Comparison of ENCODE assay signal across 20 cellular contexts in the genomic region with DNA sequence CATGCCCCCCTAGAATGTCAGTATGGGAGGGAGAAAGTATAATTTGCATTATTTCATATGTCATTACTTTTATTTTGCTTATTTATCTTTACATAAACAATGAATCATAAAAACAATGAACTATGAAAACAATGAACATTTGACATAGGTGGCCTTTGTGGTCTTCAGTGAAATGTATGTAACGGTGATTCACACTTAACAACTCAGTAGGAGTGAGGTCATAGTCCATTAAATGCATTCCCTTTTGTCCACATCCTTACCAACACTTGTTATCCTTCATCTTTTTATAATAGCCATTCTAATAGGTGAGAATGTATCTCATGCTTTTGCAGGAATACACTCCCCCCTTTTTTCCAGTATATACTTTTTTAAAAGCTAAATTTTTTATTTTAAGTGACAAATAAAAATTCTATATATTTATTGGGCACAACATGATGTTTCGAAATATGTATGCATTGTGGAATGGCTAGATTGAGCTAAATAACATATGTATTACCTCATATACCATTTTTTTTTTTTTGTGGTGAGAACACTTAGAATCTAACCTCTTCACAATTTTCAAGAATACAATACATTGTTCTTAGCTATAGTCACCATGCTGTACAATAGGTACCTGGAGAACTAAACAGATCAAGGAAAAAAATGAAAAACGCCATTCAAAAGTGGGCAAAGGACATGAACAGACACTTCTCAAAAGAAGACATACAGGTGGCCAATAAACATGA.
DNase-seq lines count a peak whose midpoint lies in the region; ATAC-seq, FAIRE-seq and TF ChIP-seq lines count a peak whose summit lies in the region.
"Had no signal": no experiment of that assay in that cellular context is flagged by ENCODE, and none has a peak within 500 bp of the region (broad histone marks: within the 10 kb centered on the region; RNA-seq: fewer than 3 reads in every experiment).

No MANE protein-coding gene starts in this region.

- POLR2A ChIA-PET in PC-3 (lab: Charles Lee; ENCODE audit: unreplicated experiment) = no interaction called here

- no peaks in the 10 kb centered on the region for H3F3A ChIP-seq in PC-3 (ENCODE audit: low read length, unreplicated experiment)

- H3K27me3 ChIP-seq in PC-3 (ENCODE audit: low read length) (no peaks in the 10 kb centered on the region; the same call in 1 of the 2 replicates), brain microvascular endothelial cell (replicated peaks) (no peaks in the 10 kb centered on the region), keratinocyte (ENCODE audit: control insufficient read depth, extremely low read depth, insufficient read depth, low read length) (no peaks in the 10 kb centered on the region), Peyer's patch (no peaks in the 10 kb centered on the region)
- H3K27me3 ChIP-seq: BLaER1 had no signal

- no peaks in the 10 kb centered on the region for H4K20me1 ChIP-seq in PC-3 (ENCODE audit: low read length)
- no peaks in the 10 kb centered on the region for H4K20me1 ChIP-seq in keratinocyte (ENCODE audit: control insufficient read depth, extremely low read depth, insufficient read depth, low read length)
- H4K20me1 ChIP-seq: BLaER1 had no signal

- H2AFZ ChIP-seq in PC-3 (ENCODE audit: low read length) (no peak overlapping the region), keratinocyte (ENCODE audit: control insufficient read depth, low read length) (no peak overlapping the region)
- H2AFZ ChIP-seq: GM23338 had no signal

- H3K9me3 ChIP-seq in PC-3 (ENCODE audit: low read length) = no peaks in the 10 kb centered on the region
- H3K9me3 ChIP-seq in keratinocyte (ENCODE audit: control insufficient read depth, low read depth, low read length) = no peaks in the 10 kb centered on the region
- H3K9me3 ChIP-seq in Peyer's patch = no peaks in the 10 kb centered on the region
- H3K9me3 ChIP-seq: SK-N-SH had no signal

- DNase-seq in Caki2 (ENCODE audit: low read depth) = peak; percentile 12
- DNase-seq in PC-3 = peak; percentile 43
- peak; percentile 43 for DNase-seq in brain microvascular endothelial cell
- peak; percentile 33 for DNase-seq in keratinocyte (ENCODE audit: low read depth, low spot score)
- no peak for DNase-seq in KBM-7
- no peak for DNase-seq in activated effector memory CD4-positive, alpha-beta T cell treated with anti-CD3 and anti-CD28 coated beads, Interleukin-2, amount 50 U/mL, for 16 hours
- DNase-seq in Peyer's patch = no peak
- DNase-seq: CD4-positive, alpha-beta T cell; DMS53; H9; IMR-90; MM.1S; NCI-H2029; NCI-H526 treated with DMSO at 0.1 percent for 48 hours; SK-N-SH had no signal

- no peak for TF ChIP-seq CTCF in PC-3 (conservative IDR thresholded peaks at IDR 0.05; ENCODE audit: low read depth, low read length)
- no peak for TF ChIP-seq CTCF in brain microvascular endothelial cell (IDR thresholded peaks at IDR 0.05; ENCODE audit: low read depth, low read length, missing control alignments)
- no peak for TF ChIP-seq CTCF in keratinocyte (optimal IDR thresholded peaks at IDR 0.05 in 1 of 3, IDR thresholded peaks at IDR 0.05 in 1 of 3, conservative IDR thresholded peaks at IDR 0.05 in 1 of 3; ENCODE audit: extremely low read depth in 1 of 3, insufficient read depth in 2 of 3, low read length in 3 of 3)
- TF ChIP-seq CTCF in Peyer's patch (IDR thresholded peaks at IDR 0.05) = no peak

- H3K79me2 ChIP-seq in PC-3 (ENCODE audit: low read length) = no peaks in the 10 kb centered on the region
- H3K79me2 ChIP-seq in keratinocyte (ENCODE audit: control insufficient read depth, insufficient read depth, low read length) = no peaks in the 10 kb centered on the region

- no peak overlapping the region for H3K4me3 ChIP-seq in PC-3 (ENCODE audit: low read length)
- no peak overlapping the region for H3K4me3 ChIP-seq in brain microvascular endothelial cell (ENCODE audit: low read depth, low read length)
- H3K4me3 ChIP-seq in keratinocyte (ENCODE audit: control insufficient read depth in 2 of 3, extremely low read depth in 1 of 3, insufficient read depth in 2 of 3, low read depth in 1 of 3, low read length in 3 of 3) = no peak overlapping the region
- H3K4me3 ChIP-seq in Peyer's patch = no peak overlapping the region
- H3K4me3 ChIP-seq: BLaER1, GM23338 had no signal

- H3K36me3 ChIP-seq in PC-3 (ENCODE audit: low read depth, low read length) (no peaks in the 10 kb centered on the region), brain microvascular endothelial cell (replicated peaks) (no peaks in the 10 kb centered on the region), keratinocyte (ENCODE audit: control insufficient read depth in 2 of 2, extremely low read depth in 1 of 2, insufficient read depth in 2 of 2, low read length in 2 of 2) (no peaks in the 10 kb centered on the region), Peyer's patch (no peaks in the 10 kb centered on the region)
- H3K36me3 ChIP-seq: BLaER1 had no signal

- H3K4me2 ChIP-seq in PC-3 (ENCODE audit: low read length) (no peak overlapping the region), keratinocyte (ENCODE audit: control insufficient read depth, extremely low read depth, insufficient read depth, low read depth, low read length) (no peak overlapping the region)
- H3K4me2 ChIP-seq: BLaER1, GM23338, KMS-11, SK-N-SH had no signal

- no peak for TF ChIP-seq POLR2A in Peyer's patch (IDR thresholded peaks at IDR 0.05)

- no TSS peak for BruUV-seq in PC-3 (replicated peaks; lab: Mats Ljungman, UMichigan)

- no peak for ATAC-seq in PC-3
- ATAC-seq: GM23338, Panc1 had no signal

- no peaks in the 10 kb centered on the region for H3K9me1 ChIP-seq in keratinocyte (ENCODE audit: control insufficient read depth, extremely low read depth, insufficient read depth, low read length)

- in situ Hi-C loops in Caki2 (cut with HindIII; ENCODE audit: low pct_unique_long_range_greater_than_20kb, low sequenced_read_pairs) = no loop called here
- in situ Hi-C loops in brain microvascular endothelial cell (cut with HindIII; ENCODE audit: low pct_ligation_motif_present, low sequenced_read_pairs) = no loop called here
- in situ Hi-C loops in KBM-7 (cut with MboI; ENCODE audit: low pct_unique_long_range_greater_than_20kb, low sequenced_read_pairs) = no loop called here

- FAIRE-seq in keratinocyte (lab: Jason Lieb, UNC) = no peak
- FAIRE-seq: G401.6 had no signal

- CTCF ChIA-PET in PC-3 (lab: Charles Lee) = no interaction called here

- intact Hi-C loops in PC-3 (cut with micrococcal nuclease) = no loop called here

- H3K27ac ChIP-seq in PC-3 (ENCODE audit: low read length) (peak overlapping the region; percentile 20; the same call in 1 of the 2 replicates), brain microvascular endothelial cell (no peak overlapping the region), keratinocyte (ENCODE audit: control insufficient read depth, insufficient read depth, low read length) (no peak overlapping the region), Peyer's patch (no peak overlapping the region)
- H3K27ac ChIP-seq: BLaER1, KMS-11 had no signal

- no peaks in the 10 kb centered on the region for H3K9me2 ChIP-seq in PC-3 (replicated peaks; ENCODE audit: low read length)
- H3K9me2 ChIP-seq: SK-N-SH had no signal

- H3K4me1 ChIP-seq in PC-3 (ENCODE audit: insufficient read depth, low read length) (no peaks in the 10 kb centered on the region), keratinocyte (ENCODE audit: control insufficient read depth, extremely low read depth, insufficient read depth, low read length) (no peaks in the 10 kb centered on the region), Peyer's patch (no peaks in the 10 kb centered on the region)

- dilution Hi-C loops in keratinocyte (cut with MboI; ENCODE audit: extremely low pct_ligation_motif_present, low sequenced_read_pairs) = no loop called here

- H3K9ac ChIP-seq in PC-3 (ENCODE audit: low read length) (no peak overlapping the region), keratinocyte (ENCODE audit: control insufficient read depth, extremely low read depth, insufficient read depth, low read length) (no peak overlapping the region)
- H3K9ac ChIP-seq: BLaER1, KMS-11, SK-N-SH had no signal

Comparison
In these comparisons a context has a peak if more than half of its experiments do, and no peak if none do; other contexts are left out.
1. DNase-seq: peak in Caki2 (single experiment), PC-3 (single experiment), brain microvascular endothelial cell (single experiment) and keratinocyte (single experiment); none in KBM-7 (single experiment), activated effector memory CD4-positive, alpha-beta T cell treated with anti-CD3 and anti-CD28 coated beads, Interleukin-2, amount 50 U/mL, for 16 hours (single experiment) and Peyer's patch (0 of 3).